ENCODE assay signal across 16 cellular contexts in genomic region chr7:9981950-9982349, GRCh38.
DNase-seq lines count a peak whose midpoint lies in the region; ATAC-seq and TF ChIP-seq lines count a peak whose summit lies in the region.
"Had no signal": no experiment of that assay in that cellular context is flagged by ENCODE, and none has a peak within 500 bp of the region (broad histone marks: within the 10 kb centered on the region; RNA-seq: fewer than 3 reads in every experiment).

No MANE protein-coding gene starts in this region.

- H3K27me3 ChIP-seq in Loucy (ENCODE audit: insufficient read depth, low read length, poor library complexity, severe bottlenecking) = no peaks in the 10 kb centered on the region
- H3K27me3 ChIP-seq in parathyroid adenoma (ENCODE audit: control insufficient read depth, insufficient read depth, low read length) = no peaks in the 10 kb centered on the region
- H3K27me3 ChIP-seq: MG63 had no signal

- no peaks in the 10 kb centered on the region for H3K36me3 ChIP-seq in Loucy (ENCODE audit: insufficient read depth, low read length)
- no peaks in the 10 kb centered on the region for H3K36me3 ChIP-seq in parathyroid adenoma (ENCODE audit: control insufficient read depth, insufficient read depth, low read length)
- H3K36me3 ChIP-seq: MG63 had no signal

- H2AFZ ChIP-seq in Loucy (ENCODE audit: low read length) (no peak overlapping the region), parathyroid adenoma (peak overlapping the region; percentile 20)

- H3K27ac ChIP-seq in parathyroid adenoma = no peak overlapping the region
- H3K27ac ChIP-seq: HL-60 had no signal

- ATAC-seq in SK-N-SH treated with all-trans-retinoic acid at 6 μM for 48 hours (no peak), HG02763 (IDR thresholded peaks at IDR 0.05; ENCODE audit: unreplicated experiment) (no peak)

- H3K9ac ChIP-seq in Loucy (ENCODE audit: low read depth, low read length, poor library complexity, severe bottlenecking) = peak overlapping the region; percentile 59
- no peak overlapping the region for H3K9ac ChIP-seq in parathyroid adenoma

- TF ChIP-seq CTCF in Loucy (conservative IDR thresholded peaks at IDR 0.05; ENCODE audit: low read length) = no peak
- TF ChIP-seq CTCF in parathyroid adenoma (IDR thresholded peaks at IDR 0.05) = no peak

- H3K4me3 ChIP-seq in Jurkat, Clone E6-1 (ENCODE audit: low read length) = no peak overlapping the region
- peak overlapping the region; percentile 58 for H3K4me3 ChIP-seq in Loucy (ENCODE audit: low read length, poor library complexity, severe bottlenecking)
- H3K4me3 ChIP-seq in parathyroid adenoma (ENCODE audit: low read depth, low read length) = no peak overlapping the region
- H3K4me3 ChIP-seq: MG63 had no signal

- H3K4me1 ChIP-seq in Loucy (ENCODE audit: insufficient read depth, low read length, poor library complexity, severe bottlenecking) (peaks cover 63% of the 10 kb centered on the region), parathyroid adenoma (peaks cover 3% of the 10 kb centered on the region)

- H3K9me2 ChIP-seq in Loucy (replicated peaks; ENCODE audit: low read depth, low read length) = no peaks in the 10 kb centered on the region

- H3K9me3 ChIP-seq in Loucy (ENCODE audit: insufficient read depth, low read depth, low read length) = no peaks in the 10 kb centered on the region
- H3K9me3 ChIP-seq in parathyroid adenoma (ENCODE audit: control insufficient read depth, low read length) = no peaks in the 10 kb centered on the region
- H3K9me3 ChIP-seq: MG63 had no signal

- DNase-seq in Jurkat, Clone E6-1 (ENCODE audit: low read depth, low spot score) = peak; percentile 38
- DNase-seq in NCI-H146 (lab: John Stamatoyannopoulos, UW) (no peak), GDM1 (lab: John Stamatoyannopoulos, UW) (no peak)
- DNase-seq: AML-193, DMS79 treated with DMSO at 0.1 percent for 48 hours, H7, KG1, MG63, NCI-H1417, NCI-H187 treated with DMSO at 0.1 percent for 48 hours, NCI-H526 had no signal

- peaks cover 7% of the 10 kb centered on the region; the same call in 1 of the 2 replicates for H3F3A ChIP-seq in Loucy (ENCODE audit: low read depth)

- H3K79me2 ChIP-seq in Loucy (ENCODE audit: insufficient read depth, low read length) (no peaks in the 10 kb centered on the region), parathyroid adenoma (no peaks in the 10 kb centered on the region)

- H4K20me1 ChIP-seq in Loucy (ENCODE audit: insufficient read depth, low read length, poor library complexity, severe bottlenecking) = no peaks in the 10 kb centered on the region

- H3K4me2 ChIP-seq in Loucy (ENCODE audit: low read depth, low read length, poor library complexity, severe bottlenecking) = peak overlapping the region; percentile 72
- H3K4me2 ChIP-seq in parathyroid adenoma (ENCODE audit: low read length) = no peak overlapping the region

TF ChIP-seq in SK-N-SH treated with all-trans-retinoic acid at 6 μM for 48 hours, 23 proteins besides CTCF, POLR2A, EP300 and RAD21:
- TF ChIP-seq RARB (CRISPR knock-in tag; IDR thresholded peaks at IDR 0.05) = no peak
- peak; percentile 79 for TF ChIP-seq ISL1 (CRISPR knock-in tag; IDR thresholded peaks at IDR 0.05)
